ENCODE assay signal across 1 cellular context in genomic region chr12:47155457-47156166, GRCh38.
TF ChIP-seq lines count a peak whose summit lies in the region.

No MANE protein-coding gene starts in this region.

TF ChIP-seq in K562, 482 proteins besides CTCF, POLR2A, EP300 and RAD21 (continued from another document and continues in another):
- no peak for TF ChIP-seq ZBTB40 (IDR thresholded peaks at IDR 0.05)
- no peak for TF ChIP-seq ZBTB40 (CRISPR knock-in tag; IDR thresholded peaks at IDR 0.05)
- TF ChIP-seq ZNF408 (CRISPR knock-in tag; IDR thresholded peaks at IDR 0.05; ENCODE audit: low read depth), result no peak
- peak; percentile 23; the same call in 1 of the 2 replicates for TF ChIP-seq EP400 (IDR thresholded peaks at IDR 0.05)
- TF ChIP-seq PBX2 (CRISPR knock-in tag; IDR thresholded peaks at IDR 0.05; ENCODE audit: low read depth), result no peak
- TF ChIP-seq PBX2 (tag; conservative IDR thresholded peaks at IDR 0.05; ENCODE audit: low read depth), result peak; percentile 86
- TF ChIP-seq CREB3 (tag; conservative IDR thresholded peaks at IDR 0.05; ENCODE audit: low read depth), result peak; percentile 31; the same call in 1 of the 2 replicates
- peak; percentile 80 for TF ChIP-seq MAFF (IDR thresholded peaks at IDR 0.05; ENCODE audit: low read length)
- TF ChIP-seq SOX6 (IDR thresholded peaks at IDR 0.05), result peak; percentile 53; the same call in 1 of the 2 replicates
- no peak for TF ChIP-seq SMARCA5 (IDR thresholded peaks at IDR 0.05)
- TF ChIP-seq ZNF512 (tag; IDR thresholded peaks at IDR 0.05), result no peak
- TF ChIP-seq C11orf30 (IDR thresholded peaks at IDR 0.05; ENCODE audit: low read depth), result peak; percentile 93
- TF ChIP-seq RCOR1 (IDR thresholded peaks at IDR 0.05; ENCODE audit: borderline replicate concordance in 1 of 2, low read depth in 2 of 2, low read length in 2 of 2), result 0 out of 4 replicates have a peak, but pooled peaks of 1 of the 2 experiments have one; percentile 33
- TF ChIP-seq DPF2 (IDR thresholded peaks at IDR 0.05), result peak; percentile 72
- TF ChIP-seq ATF3 (IDR thresholded peaks at IDR 0.05), result 0 out of 2 replicates have a peak, but pooled peaks have one; percentile 12
- TF ChIP-seq ATF3 (CRISPR knock-in tag; conservative IDR thresholded peaks at IDR 0.05), result no peak
- TF ChIP-seq POLR3A (IDR thresholded peaks at IDR 0.05; ENCODE audit: borderline replicate concordance, extremely low read depth, insufficient read depth, insufficient read length), result no peak
- TF ChIP-seq MAFK (IDR thresholded peaks at IDR 0.05; ENCODE audit: low read length), result peak; percentile 81
- peak; percentile 71; the same call in 1 of the 2 replicates for TF ChIP-seq LEF1 (IDR thresholded peaks at IDR 0.05)
- no peak for TF ChIP-seq ZNF140 (CRISPR knock-in tag; IDR thresholded peaks at IDR 0.05)
- no peak for TF ChIP-seq ZNF431 (CRISPR knock-in tag; IDR thresholded peaks at IDR 0.05)
- 0 out of 2 replicates have a peak, but pooled peaks have one; percentile 34 for TF ChIP-seq ZNF584 (CRISPR knock-in tag; IDR thresholded peaks at IDR 0.05; ENCODE audit: low read depth)
- TF ChIP-seq NFRKB (IDR thresholded peaks at IDR 0.05; ENCODE audit: low read depth), result 0 out of 2 replicates have a peak, but pooled peaks have one; percentile 7
- TF ChIP-seq ARID1B (IDR thresholded peaks at IDR 0.05), result peak; percentile 51; the same call in 1 of the 2 replicates
- TF ChIP-seq ZSCAN29 (IDR thresholded peaks at IDR 0.05), result no peak
- TF ChIP-seq NELFE (IDR thresholded peaks at IDR 0.05; ENCODE audit: insufficient read depth, insufficient read length), result no peak
- TF ChIP-seq ZNF316 (IDR thresholded peaks at IDR 0.05), result peak; percentile 96
- no peak for TF ChIP-seq THAP7 (CRISPR knock-in tag; IDR thresholded peaks at IDR 0.05)
- peak; percentile 91 for TF ChIP-seq NFE2 (IDR thresholded peaks at IDR 0.05; ENCODE audit: low read depth)
- peak; percentile 57 to 81 for TF ChIP-seq FOXK2 (conservative IDR thresholded peaks at IDR 0.05 in 1 of 2, IDR thresholded peaks at IDR 0.05 in 1 of 2; ENCODE audit: low read depth in 2 of 2)
- no peak for TF ChIP-seq BRCA1 (IDR thresholded peaks at IDR 0.05)
- no peak for TF ChIP-seq BRCA1 (CRISPR knock-in tag; IDR thresholded peaks at IDR 0.05)
- TF ChIP-seq MEIS2 (IDR thresholded peaks at IDR 0.05; ENCODE audit: partially characterized antibody), result peak; percentile 71
- TF ChIP-seq SMARCA4 (IDR thresholded peaks at IDR 0.05), result peak; percentile 48
- TF ChIP-seq DIDO1 (tag; IDR thresholded peaks at IDR 0.05; ENCODE audit: low read depth), result no peak
- TF ChIP-seq ZNF174 (CRISPR knock-in tag; IDR thresholded peaks at IDR 0.05), result no peak
- TF ChIP-seq L3MBTL2 (IDR thresholded peaks at IDR 0.05), result peak; percentile 84; the same call in 1 of the 2 replicates
- TF ChIP-seq RBM39 (optimal IDR thresholded peaks at IDR 0.05; ENCODE audit: low read depth, low read length), result no peak
- TF ChIP-seq NFE2L1 (tag; IDR thresholded peaks at IDR 0.05; ENCODE audit: borderline replicate concordance, low read depth), result peak; percentile 67; the same call in 1 of the 2 replicates
- TF ChIP-seq ZNF253 (CRISPR knock-in tag; conservative IDR thresholded peaks at IDR 0.05), result no peak
- TF ChIP-seq FOXA3 (CRISPR knock-in tag; conservative IDR thresholded peaks at IDR 0.05 in 1 of 2, IDR thresholded peaks at IDR 0.05 in 1 of 2), result peak in 1 of 2 experiments; percentile 71; a peak in 2 of 4 replicates
